ENCODE assay signal across 11 cellular contexts in genomic region chr16:55056585-55057520, GRCh38.
DNase-seq lines count a peak whose midpoint lies in the region; ATAC-seq and TF ChIP-seq lines count a peak whose summit lies in the region.
"Had no signal": no experiment of that assay in that cellular context is flagged by ENCODE, and none has a peak within 500 bp of the region (broad histone marks: within the 10 kb centered on the region; RNA-seq: fewer than 3 reads in every experiment).

No MANE protein-coding gene starts in this region.

- peak overlapping the region; percentile 49 for H3K4me3 ChIP-seq in SK-N-MC
- peak overlapping the region; percentile 45 for H3K4me3 ChIP-seq in skeletal muscle satellite cell (ENCODE audit: low read length)
- H3K4me3 ChIP-seq in Peyer's patch, result peak overlapping the region in 2 of 4 donors; percentile 13 to 24

- H3K36me3 ChIP-seq in SK-N-MC (ENCODE audit: insufficient read depth, low read length) (no peaks in the 10 kb centered on the region), skeletal muscle satellite cell (ENCODE audit: insufficient read depth, low read length) (no peaks in the 10 kb centered on the region), Peyer's patch (no peaks in the 10 kb centered on the region)
- H3K36me3 ChIP-seq: neutrophil had no signal

- ATAC-seq in left ventricle myocardium superior (peak; percentile 51), HG03460 (IDR thresholded peaks at IDR 0.05; ENCODE audit: unreplicated experiment) (no peak)

- H3K4me1 ChIP-seq in skeletal muscle satellite cell (ENCODE audit: control insufficient read depth, insufficient read depth, low read length) (no peaks in the 10 kb centered on the region), Peyer's patch (peaks cover 0 to 11% (median 0%) of the 10 kb centered on the region in 4 donors)

- H3K9ac ChIP-seq in SK-N-MC (ENCODE audit: insufficient read length) (no peak overlapping the region), skeletal muscle satellite cell (ENCODE audit: low read depth, low read length) (no peak overlapping the region)

- TF ChIP-seq CTCF in Peyer's patch (IDR thresholded peaks at IDR 0.05), result peak in 2 of 6 experiments; percentile 13 to 15

- intact Hi-C loops in left ventricle myocardium superior (cut with micrococcal nuclease), result no loop called here

- DNase-seq in NCI-H748 (lab: John Stamatoyannopoulos, UW; ENCODE audit: unreplicated experiment), result peak; percentile 71
- no peak for DNase-seq in NCI-H748 treated with DMSO at 0.1 percent for 48 hours (lab: John Stamatoyannopoulos, UW)
- no peak for DNase-seq in SK-N-MC (ENCODE audit: low read depth, low spot score)
- DNase-seq in left ventricle myocardium superior, result no peak
- DNase-seq in Peyer's patch, result no peak
- no peak for DNase-seq in MV-4-11 (lab: John Stamatoyannopoulos, UW)
- DNase-seq: dermis blood vessel endothelial cell, NCI-H2081 had no signal

- peak overlapping the region; percentile 64 for H3K4me2 ChIP-seq in skeletal muscle satellite cell (ENCODE audit: low read length)

- no peaks in the 10 kb centered on the region for H3K9me3 ChIP-seq in SK-N-MC (ENCODE audit: low read depth, low read length)
- H3K9me3 ChIP-seq in skeletal muscle satellite cell (replicated peaks; ENCODE audit: low read length), result no peaks in the 10 kb centered on the region
- no peaks in the 10 kb centered on the region for H3K9me3 ChIP-seq in Peyer's patch
- H3K9me3 ChIP-seq: neutrophil had no signal

- peaks cover 45% of the 10 kb centered on the region for H3K27me3 ChIP-seq in skeletal muscle satellite cell (ENCODE audit: control insufficient read depth, insufficient read depth, low read length)
- no peaks in the 10 kb centered on the region for H3K27me3 ChIP-seq in Peyer's patch

- H3K27ac ChIP-seq in SK-N-MC, result no peak overlapping the region
- H3K27ac ChIP-seq in Peyer's patch, result no peak overlapping the region
- H3K27ac ChIP-seq: neutrophil had no signal

- no peak for TF ChIP-seq POLR2A in Peyer's patch (IDR thresholded peaks at IDR 0.05)
